1 cellular context compared by ENCODE assay signal in genomic region chr6:41071923-41072835, GRCh38.
TF ChIP-seq lines count a peak whose summit lies in the region.

Gene OARD1, minus strand, starts transcription at chr6:41072356. Its CDS starts 722 bp downstream, at chr6:41071634.

TF ChIP-seq in K562, 482 proteins besides CTCF, POLR2A, EP300 and RAD21 (continued from another document and continues in another):
- TF ChIP-seq TAF1 (IDR thresholded peaks at IDR 0.05; ENCODE audit: control insufficient read depth, extremely low read depth, insufficient read depth, low read length, severe bottlenecking) (no peak), COPS2 (conservative IDR thresholded peaks at IDR 0.05) (no peak), NFIC (IDR thresholded peaks at IDR 0.05) (peak; percentile 42; the same call in 1 of the 2 replicates), HNRNPH1 (optimal IDR thresholded peaks at IDR 0.05; ENCODE audit: low read depth, low read length) (no peak), PHF8 (IDR thresholded peaks at IDR 0.05; ENCODE audit: borderline replicate concordance, low read length) (peak; percentile 96), POU5F1 (IDR thresholded peaks at IDR 0.05; ENCODE audit: borderline replicate concordance, low read depth, low read length, partially characterized antibody) (peak; percentile 86), PRDM10 (IDR thresholded peaks at IDR 0.05; ENCODE audit: partially characterized antibody) (peak; percentile 86), TCF15 (CRISPR knock-in tag; IDR thresholded peaks at IDR 0.05) (no peak), NFYB (IDR thresholded peaks at IDR 0.05; ENCODE audit: extremely low read depth, insufficient read length) (peak; percentile 57), RBM22 (IDR thresholded peaks at IDR 0.05; ENCODE audit: low read depth, low read length, poor library complexity, severe bottlenecking) (no peak), UBTF (IDR thresholded peaks at IDR 0.05; ENCODE audit: borderline replicate concordance in 1 of 2, low read depth in 2 of 2, low read length in 2 of 2) (peak in 1 of 2 experiments; percentile 59; a peak in 2 of 4 replicates), PURB (CRISPR knock-in tag; IDR thresholded peaks at IDR 0.05; ENCODE audit: low read depth) (no peak), ZNF23 (CRISPR knock-in tag; IDR thresholded peaks at IDR 0.05) (no peak), SNIP1 (IDR thresholded peaks at IDR 0.05; ENCODE audit: low read depth) (no peak), ZFP30 (CRISPR knock-in tag; IDR thresholded peaks at IDR 0.05; ENCODE audit: borderline replicate concordance) (no peak), ZKSCAN3 (CRISPR knock-in tag; IDR thresholded peaks at IDR 0.05) (no peak), RHOXF2B (CRISPR knock-in tag; conservative IDR thresholded peaks at IDR 0.05) (no peak), OTX1 (CRISPR knock-in tag; IDR thresholded peaks at IDR 0.05) (no peak), HDAC3 (IDR thresholded peaks at IDR 0.05; ENCODE audit: borderline replicate concordance, partially characterized antibody) (no peak), ZNF175 (CRISPR knock-in tag; IDR thresholded peaks at IDR 0.05; ENCODE audit: low read depth) (no peak), CHD2 (IDR thresholded peaks at IDR 0.05; ENCODE audit: low read depth, low read length) (no peak; the same call in 1 of the 2 replicates), ZNF75A (CRISPR knock-in tag; IDR thresholded peaks at IDR 0.05) (no peak), ELK1 (CRISPR knock-in tag; IDR thresholded peaks at IDR 0.05) (no peak), CBX2 (IDR thresholded peaks at IDR 0.05; ENCODE audit: insufficient read depth, low read length, poor library complexity, severe bottlenecking) (no peak), ZNF274 (IDR thresholded peaks at IDR 0.05; ENCODE audit: borderline replicate concordance, low read depth, low read length) (no peak), FOXA3 (CRISPR knock-in tag; conservative IDR thresholded peaks at IDR 0.05 in 1 of 2, IDR thresholded peaks at IDR 0.05 in 1 of 2) (no peak), ZNF24 (IDR thresholded peaks at IDR 0.05) (no peak), NR0B1 (IDR thresholded peaks at IDR 0.05; ENCODE audit: partially characterized antibody) (no peak), SAFB (IDR thresholded peaks at IDR 0.05; ENCODE audit: borderline replicate concordance, low read depth, low read length) (no peak), HDAC1 (IDR thresholded peaks at IDR 0.05) (peak in 1 of 2 experiments; percentile 67; a peak in 2 of 4 replicates), MLX (CRISPR knock-in tag; conservative IDR thresholded peaks at IDR 0.05) (0 out of 4 replicates have a peak, but pooled peaks of 1 of the 2 experiments have one; percentile 5), ZNF740 (CRISPR knock-in tag; IDR thresholded peaks at IDR 0.05) (peak; percentile 97), ZNF740 (tag; IDR thresholded peaks at IDR 0.05) (peak in 1 of 2 experiments; percentile 89; a peak in 2 of 4 replicates), FOXP4 (CRISPR knock-in tag; IDR thresholded peaks at IDR 0.05; ENCODE audit: borderline replicate concordance) (0 out of 2 replicates have a peak, but pooled peaks have one; percentile 57), KDM5B (IDR thresholded peaks at IDR 0.05; ENCODE audit: insufficient replicate concordance, low read depth, low read length) (peak; percentile 73), SMARCB1 (IDR thresholded peaks at IDR 0.05; ENCODE audit: insufficient read length, low read depth) (no peak), THAP7 (CRISPR knock-in tag; IDR thresholded peaks at IDR 0.05) (no peak), SETDB1 (IDR thresholded peaks at IDR 0.05; ENCODE audit: low read length) (no peak), ASH1L (IDR thresholded peaks at IDR 0.05; ENCODE audit: borderline replicate concordance, low read depth, partially characterized antibody) (no peak), ARNT (IDR thresholded peaks at IDR 0.05) (no peak), PCBP2 (IDR thresholded peaks at IDR 0.05; ENCODE audit: low read depth, low read length, poor library complexity, severe bottlenecking) (no peak), HNRNPL (IDR thresholded peaks at IDR 0.05; ENCODE audit: low read depth, low read length) (no peak), ADNP (tag; IDR thresholded peaks at IDR 0.05) (no peak), ZNF586 (CRISPR knock-in tag; conservative IDR thresholded peaks at IDR 0.05) (no peak), ZC3H11A (IDR thresholded peaks at IDR 0.05; ENCODE audit: low read depth, low read length) (no peak), ZBTB8A (IDR thresholded peaks at IDR 0.05; ENCODE audit: partially characterized antibody) (no peak), SMAD2 (IDR thresholded peaks at IDR 0.05; ENCODE audit: low read depth, low read length) (no peak), ZNF518B (CRISPR knock-in tag; IDR thresholded peaks at IDR 0.05) (no peak), TGIF2 (CRISPR knock-in tag; IDR thresholded peaks at IDR 0.05) (no peak)
